Comparison of ENCODE assay signal across 8 cellular contexts in genomic region chr1:110829955-110830553, GRCh38. TPM values are rescaled to one million over a fixed set of nuclear protein-coding genes. Genes with fewer than 3 reads are reported as not detected.
DNase-seq lines count a peak whose midpoint lies in the region; ATAC-seq and TF ChIP-seq lines count a peak whose summit lies in the region.

No MANE protein-coding gene starts in this region.

- peak; percentile 43 for ATAC-seq in central memory CD8-positive, alpha-beta T cell (replicated peaks; ENCODE audit: extremely low read depth, poor library complexity, severe bottlenecking)
- ATAC-seq in GM19455 (IDR thresholded peaks at IDR 0.05; ENCODE audit: unreplicated experiment): no peak

- H3K36me3 Mint-ChIP-seq in central memory CD8-positive, alpha-beta T cell (ENCODE audit: insufficient read depth): no peaks in the 10 kb centered on the region
- H3K36me3 Mint-ChIP-seq in nephron progenitor cell (ENCODE audit: low read depth): no peaks in the 10 kb centered on the region

- H3K9me3 Mint-ChIP-seq in central memory CD8-positive, alpha-beta T cell: no peaks in the 10 kb centered on the region
- peaks cover 4% of the 10 kb centered on the region for H3K9me3 Mint-ChIP-seq in nephron progenitor cell

- DNase-seq in A172 (ENCODE audit: low spot score) (peak; percentile 40), ELR (ENCODE audit: low read depth) (peak; percentile 62), HuH-7.5 (ENCODE audit: low spot score) (peak; percentile 4), RPMI7951 (ENCODE audit: low read depth) (peak; percentile 14), nephron progenitor cell (peak; percentile 10), head of caudate nucleus (no peak)
- peak in 1 of 2 donors; percentile 11 for DNase-seq in central memory CD8-positive, alpha-beta T cell (ENCODE audit: low spot score in 2 of 2)

- peak; percentile 69 for TF ChIP-seq CTCF in nephron progenitor cell (IDR thresholded peaks at IDR 0.05)

- peaks cover 9% of the 10 kb centered on the region for H3K4me1 Mint-ChIP-seq in central memory CD8-positive, alpha-beta T cell
- no peaks in the 10 kb centered on the region for H3K4me1 Mint-ChIP-seq in nephron progenitor cell

- no peak overlapping the region for H3K27ac Mint-ChIP-seq in central memory CD8-positive, alpha-beta T cell (ENCODE audit: low read depth)
- no peak overlapping the region for H3K27ac Mint-ChIP-seq in nephron progenitor cell

- intact Hi-C loops in head of caudate nucleus (cut with DNase I): no loop called here

- peaks cover 25% of the 10 kb centered on the region for H3K27me3 Mint-ChIP-seq in central memory CD8-positive, alpha-beta T cell
- peaks cover 16% of the 10 kb centered on the region for H3K27me3 Mint-ChIP-seq in nephron progenitor cell (ENCODE audit: low read depth, poor library complexity)

- no peak overlapping the region for H3K4me3 Mint-ChIP-seq in central memory CD8-positive, alpha-beta T cell
- H3K4me3 Mint-ChIP-seq in nephron progenitor cell: no peak overlapping the region

RNA-seq across cellular contexts. Expression of gene CD53, which starts 42.9 kb away (rescaled TPM):
- total RNA-seq in A172 (2014; rRNA removed; shearing (Covaris generic)): not detected in 2 replicates
- total RNA-seq in RPMI7951 (2014; rRNA removed; shearing (Covaris generic)): 0.29 TPM in 1 of 2 replicates, not detected in the other

Comparison
In these comparisons a context has a peak if more than half of its experiments do, and no peak if none do; other contexts are left out.
1. DNase-seq: peak in A172 (single experiment), ELR (single experiment), HuH-7.5 (single experiment), RPMI7951 (single experiment) and nephron progenitor cell (single experiment); none in head of caudate nucleus (0 of 42).